1 cellular context compared by ENCODE assay signal in the genomic region with DNA sequence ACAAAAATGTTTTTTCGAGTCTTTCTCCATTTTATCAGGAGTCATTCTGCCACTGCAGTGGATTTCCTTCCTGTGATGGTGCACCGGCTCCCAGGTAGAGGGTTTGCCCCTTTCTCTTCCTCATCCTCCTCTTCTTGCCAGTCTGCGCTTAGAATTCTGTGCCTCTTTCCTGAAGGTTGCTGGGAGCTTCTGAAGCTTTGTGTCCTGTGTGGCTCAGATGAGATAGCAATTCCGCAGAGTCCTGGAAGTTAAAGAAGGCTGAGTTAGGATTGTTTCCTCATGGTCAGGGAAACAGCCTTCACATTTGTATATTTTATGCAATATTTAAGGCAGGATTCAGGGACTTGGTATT.
TF ChIP-seq lines count a peak whose summit lies in the region.

No MANE protein-coding gene starts in this region.

TF ChIP-seq in endothelial cell of umbilical vein, 7 proteins besides CTCF, POLR2A, EP300 and RAD21:
- TF ChIP-seq GATA2 (IDR thresholded peaks at IDR 0.05; ENCODE audit: insufficient read depth, insufficient read length, low read depth, low read length), result no peak
- no peak for TF ChIP-seq POLR2AphosphoS5 (IDR thresholded peaks at IDR 0.05; ENCODE audit: insufficient read depth, low read depth, low read length)
- no peak for TF ChIP-seq JUN (IDR thresholded peaks at IDR 0.05; ENCODE audit: borderline replicate concordance, insufficient read depth, insufficient read length, low read depth)
- TF ChIP-seq FOS (IDR thresholded peaks at IDR 0.05; ENCODE audit: borderline replicate concordance, insufficient read depth, low read length), result no peak
- no peak for TF ChIP-seq EZH2 (IDR thresholded peaks at IDR 0.05; ENCODE audit: borderline replicate concordance, low read depth, low read length, severe bottlenecking)
- TF ChIP-seq, protein P1, sequence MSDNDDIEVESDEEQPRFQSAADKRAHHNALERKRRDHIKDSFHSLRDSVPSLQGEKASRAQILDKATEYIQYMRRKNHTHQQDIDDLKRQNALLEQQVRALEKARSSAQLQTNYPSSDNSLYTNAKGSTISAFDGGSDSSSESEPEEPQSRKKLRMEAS (IDR thresholded peaks at IDR 0.05; ENCODE audit: insufficient read depth, insufficient read length), result no peak
- no peak for TF ChIP-seq MYC (IDR thresholded peaks at IDR 0.05; ENCODE audit: low read depth, low read length)
